In the genomic region with DNA sequence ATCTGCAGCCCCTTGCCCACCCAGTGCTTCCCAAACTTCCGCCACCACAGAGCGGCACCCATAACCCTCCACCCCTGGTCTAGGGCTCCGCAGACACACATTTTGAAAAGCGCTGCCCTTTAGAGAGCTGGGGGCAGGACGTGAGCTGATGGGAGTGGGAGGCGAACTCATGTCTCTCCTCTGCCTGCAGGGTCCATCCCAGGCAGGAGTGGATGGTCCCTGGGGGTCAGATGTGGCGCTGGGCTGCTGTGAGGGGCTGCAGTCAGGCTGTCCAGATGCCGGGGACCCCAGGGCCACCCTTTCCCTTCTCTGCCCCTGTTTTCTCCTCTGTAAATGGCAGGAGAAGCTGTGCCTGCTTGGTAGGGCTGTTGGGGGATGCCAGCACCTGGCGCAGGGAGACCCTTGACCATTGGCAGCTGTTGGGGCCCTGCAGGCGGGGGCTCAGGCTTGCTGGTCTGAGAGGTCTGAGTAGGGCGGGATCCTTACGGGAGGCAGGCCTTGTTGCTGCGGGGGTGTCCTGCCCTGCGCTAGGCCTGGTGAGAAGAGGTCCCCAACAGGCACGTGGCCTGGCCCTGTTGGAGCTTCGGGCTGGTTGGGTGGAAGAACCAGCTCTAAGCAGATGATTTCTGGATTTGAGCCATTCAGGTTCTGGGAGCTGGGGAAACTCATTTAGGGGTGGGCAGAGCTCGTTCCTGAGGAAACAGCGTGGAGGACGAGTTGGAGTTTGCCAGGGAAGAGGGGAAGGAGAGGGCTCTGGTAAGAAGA, we compare ENCODE assay signal across 1 cellular context.
TF ChIP-seq lines count a peak whose summit lies in the region.

No MANE protein-coding gene starts in this region.

TF ChIP-seq in HCT116, 20 proteins besides CTCF, POLR2A, EP300 and RAD21:
- TF ChIP-seq EGR1 (IDR thresholded peaks at IDR 0.05; ENCODE audit: low read depth) (no peak), SRF (IDR thresholded peaks at IDR 0.05; ENCODE audit: low read depth) (no peak), ELF1 (IDR thresholded peaks at IDR 0.05; ENCODE audit: borderline replicate concordance, low read depth) (no peak), TCF7L2 (IDR thresholded peaks at IDR 0.05; ENCODE audit: borderline replicate concordance, extremely low read depth, insufficient read depth, insufficient read length) (no peak), EZH2phosphoT487 (IDR thresholded peaks at IDR 0.05; ENCODE audit: borderline replicate concordance) (no peak), ZNF274 (IDR thresholded peaks at IDR 0.05; ENCODE audit: low read depth, low read length) (no peak), CEBPB (IDR thresholded peaks at IDR 0.05; ENCODE audit: low read depth) (no peak), YY1 (IDR thresholded peaks at IDR 0.05; ENCODE audit: extremely low read depth, insufficient replicate concordance, low read depth, low read length) (no peak), EZH2 (IDR thresholded peaks at IDR 0.05) (no peak), FOSL1 (IDR thresholded peaks at IDR 0.05; ENCODE audit: low read depth) (no peak), POLR2AphosphoS5 (IDR thresholded peaks at IDR 0.05; ENCODE audit: low read depth, low read length) (no peak), CBX3 (IDR thresholded peaks at IDR 0.05; ENCODE audit: low read depth) (no peak), JUND (IDR thresholded peaks at IDR 0.05) (no peak)
- TF ChIP-seq, protein P1, sequence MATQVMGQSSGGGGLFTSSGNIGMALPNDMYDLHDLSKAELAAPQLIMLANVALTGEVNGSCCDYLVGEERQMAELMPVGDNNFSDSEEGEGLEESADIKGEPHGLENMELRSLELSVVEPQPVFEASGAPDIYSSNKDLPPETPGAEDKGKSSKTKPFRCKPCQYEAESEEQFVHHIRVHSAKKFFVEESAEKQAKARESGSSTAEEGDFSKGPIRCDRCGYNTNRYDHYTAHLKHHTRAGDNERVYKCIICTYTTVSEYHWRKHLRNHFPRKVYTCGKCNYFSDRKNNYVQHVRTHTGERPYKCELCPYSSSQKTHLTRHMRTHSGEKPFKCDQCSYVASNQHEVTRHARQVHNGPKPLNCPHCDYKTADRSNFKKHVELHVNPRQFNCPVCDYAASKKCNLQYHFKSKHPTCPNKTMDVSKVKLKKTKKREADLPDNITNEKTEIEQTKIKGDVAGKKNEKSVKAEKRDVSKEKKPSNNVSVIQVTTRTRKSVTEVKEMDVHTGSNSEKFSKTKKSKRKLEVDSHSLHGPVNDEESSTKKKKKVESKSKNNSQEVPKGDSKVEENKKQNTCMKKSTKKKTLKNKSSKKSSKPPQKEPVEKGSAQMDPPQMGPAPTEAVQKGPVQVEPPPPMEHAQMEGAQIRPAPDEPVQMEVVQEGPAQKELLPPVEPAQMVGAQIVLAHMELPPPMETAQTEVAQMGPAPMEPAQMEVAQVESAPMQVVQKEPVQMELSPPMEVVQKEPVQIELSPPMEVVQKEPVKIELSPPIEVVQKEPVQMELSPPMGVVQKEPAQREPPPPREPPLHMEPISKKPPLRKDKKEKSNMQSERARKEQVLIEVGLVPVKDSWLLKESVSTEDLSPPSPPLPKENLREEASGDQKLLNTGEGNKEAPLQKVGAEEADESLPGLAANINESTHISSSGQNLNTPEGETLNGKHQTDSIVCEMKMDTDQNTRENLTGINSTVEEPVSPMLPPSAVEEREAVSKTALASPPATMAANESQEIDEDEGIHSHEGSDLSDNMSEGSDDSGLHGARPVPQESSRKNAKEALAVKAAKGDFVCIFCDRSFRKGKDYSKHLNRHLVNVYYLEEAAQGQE (IDR thresholded peaks at IDR 0.05; ENCODE audit: low read depth) = no peak
- TF ChIP-seq, protein P2, sequence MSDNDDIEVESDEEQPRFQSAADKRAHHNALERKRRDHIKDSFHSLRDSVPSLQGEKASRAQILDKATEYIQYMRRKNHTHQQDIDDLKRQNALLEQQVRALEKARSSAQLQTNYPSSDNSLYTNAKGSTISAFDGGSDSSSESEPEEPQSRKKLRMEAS (IDR thresholded peaks at IDR 0.05) = no peak
- TF ChIP-seq, protein P3, sequence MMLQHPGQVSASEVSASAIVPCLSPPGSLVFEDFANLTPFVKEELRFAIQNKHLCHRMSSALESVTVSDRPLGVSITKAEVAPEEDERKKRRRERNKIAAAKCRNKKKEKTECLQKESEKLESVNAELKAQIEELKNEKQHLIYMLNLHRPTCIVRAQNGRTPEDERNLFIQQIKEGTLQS (IDR thresholded peaks at IDR 0.05) = no peak
- TF ChIP-seq, protein P4, sequence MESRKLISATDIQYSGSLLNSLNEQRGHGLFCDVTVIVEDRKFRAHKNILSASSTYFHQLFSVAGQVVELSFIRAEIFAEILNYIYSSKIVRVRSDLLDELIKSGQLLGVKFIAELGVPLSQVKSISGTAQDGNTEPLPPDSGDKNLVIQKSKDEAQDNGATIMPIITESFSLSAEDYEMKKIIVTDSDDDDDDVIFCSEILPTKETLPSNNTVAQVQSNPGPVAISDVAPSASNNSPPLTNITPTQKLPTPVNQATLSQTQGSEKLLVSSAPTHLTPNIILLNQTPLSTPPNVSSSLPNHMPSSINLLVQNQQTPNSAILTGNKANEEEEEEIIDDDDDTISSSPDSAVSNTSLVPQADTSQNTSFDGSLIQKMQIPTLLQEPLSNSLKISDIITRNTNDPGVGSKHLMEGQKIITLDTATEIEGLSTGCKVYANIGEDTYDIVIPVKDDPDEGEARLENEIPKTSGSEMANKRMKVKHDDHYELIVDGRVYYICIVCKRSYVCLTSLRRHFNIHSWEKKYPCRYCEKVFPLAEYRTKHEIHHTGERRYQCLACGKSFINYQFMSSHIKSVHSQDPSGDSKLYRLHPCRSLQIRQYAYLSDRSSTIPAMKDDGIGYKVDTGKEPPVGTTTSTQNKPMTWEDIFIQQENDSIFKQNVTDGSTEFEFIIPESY (IDR thresholded peaks at IDR 0.05; ENCODE audit: extremely low read depth, insufficient replicate concordance, low read length) = no peak
